1 cellular context compared by ENCODE assay signal in the genomic region with DNA sequence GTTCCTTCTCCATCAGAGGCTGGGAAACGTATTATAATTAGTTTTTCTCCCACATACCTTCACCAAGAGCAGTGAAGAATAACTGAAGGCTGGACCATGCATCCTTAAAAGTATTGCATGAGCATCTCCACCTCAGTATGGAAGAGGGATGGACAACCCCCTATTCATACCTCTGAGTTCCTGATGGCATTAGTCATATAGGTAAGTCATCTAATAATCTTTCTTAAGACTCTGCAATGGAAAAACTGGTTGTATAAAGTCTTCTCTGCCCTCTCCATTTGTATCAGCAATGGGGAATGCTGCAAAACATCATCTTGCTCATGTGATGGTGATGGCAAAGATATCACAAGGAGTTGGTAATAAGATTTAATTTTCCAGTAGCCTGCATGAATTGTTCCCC.
TF ChIP-seq lines count a peak whose summit lies in the region.

No MANE protein-coding gene starts in this region.

TF ChIP-seq in IMR-90, 13 proteins besides CTCF, POLR2A, EP300 and RAD21:
- TF ChIP-seq FOS (IDR thresholded peaks at IDR 0.05; ENCODE audit: low read depth, low read length) (no peak), RCOR1 (IDR thresholded peaks at IDR 0.05; ENCODE audit: insufficient replicate concordance, low read length) (no peak), BHLHE40 (IDR thresholded peaks at IDR 0.05; ENCODE audit: low read depth, low read length) (no peak), RFX5 (IDR thresholded peaks at IDR 0.05; ENCODE audit: low read depth, low read length) (no peak), ELK1 (IDR thresholded peaks at IDR 0.05; ENCODE audit: borderline replicate concordance, low read depth, low read length) (no peak), MXI1 (IDR thresholded peaks at IDR 0.05; ENCODE audit: borderline replicate concordance, low read depth, low read length) (no peak)
